Comparison of ENCODE assay signal across 22 cellular contexts in the genomic region with DNA sequence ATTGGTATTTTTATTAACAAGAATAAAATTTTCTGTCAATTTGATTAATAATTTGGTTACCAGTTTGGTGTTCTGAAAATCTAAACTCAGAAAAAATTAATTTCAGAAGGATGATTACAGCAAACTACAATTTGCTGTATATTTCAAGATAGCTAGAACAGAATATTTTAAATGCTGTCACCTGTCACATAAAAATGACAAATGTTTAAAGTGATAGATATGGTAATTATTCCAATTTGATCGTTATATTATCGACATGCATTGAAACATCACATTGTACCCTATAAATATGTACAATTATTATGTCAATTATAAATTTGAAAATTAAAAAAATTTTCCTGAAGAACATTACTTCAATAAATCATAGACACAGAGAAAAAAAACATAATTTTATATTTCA. TPM values are rescaled to one million over a fixed set of nuclear protein-coding genes. Genes with fewer than 3 reads are reported as not detected.
A peak's percentile ranks its signal among the peaks of the same experiment; 100 is the strongest.
DNase-seq lines count a peak whose midpoint lies in the region; ATAC-seq, FAIRE-seq and TF ChIP-seq lines count a peak whose summit lies in the region.
"Had no signal": no experiment of that assay in that cellular context is flagged by ENCODE, and none has a peak within 500 bp of the region (broad histone marks: within the 10 kb centered on the region; RNA-seq: fewer than 3 reads in every experiment).

No MANE protein-coding gene starts in this region.

- H3K4me3 ChIP-seq in neural cell (ENCODE audit: low read length) = no peak overlapping the region
- H3K4me3 ChIP-seq: A549; BLaER1 treated with 17β-estradiol and CSF1 and Interleukin-3, amounts not matched to agents 10 nM and 100 nM had no signal

- no peaks in the 10 kb centered on the region for H3K27me3 ChIP-seq in neural cell (ENCODE audit: insufficient read depth, low read depth, low read length)
- H3K27me3 ChIP-seq: BLaER1 treated with 17β-estradiol and CSF1 and Interleukin-3, amounts not matched to agents 10 nM and 100 nM had no signal

- no peaks in the 10 kb centered on the region for H3K36me3 Mint-ChIP-seq in WTC11
- H3K36me3 Mint-ChIP-seq: CD8-positive, alpha-beta T cell had no signal

- H3K4me1 Mint-ChIP-seq in WTC11 = no peaks in the 10 kb centered on the region
- H3K4me1 Mint-ChIP-seq: B cell had no signal

- H3K4me3 Mint-ChIP-seq in WTC11 = no peak overlapping the region
- H3K4me3 Mint-ChIP-seq: B cell; CD4-positive, alpha-beta T cell; CD8-positive, alpha-beta T cell had no signal

- H3K4me2 ChIP-seq in neural cell (ENCODE audit: low read length) = no peak overlapping the region
- H3K4me2 ChIP-seq: A549; BLaER1 treated with 17β-estradiol and CSF1 and Interleukin-3, amounts not matched to agents 10 nM and 100 nM had no signal

- H3K36me3 ChIP-seq in neural cell (ENCODE audit: insufficient read depth, low read length) = no peaks in the 10 kb centered on the region
- H3K36me3 ChIP-seq: BLaER1 treated with 17β-estradiol and CSF1 and Interleukin-3, amounts not matched to agents 10 nM and 100 nM had no signal

- H2AFZ ChIP-seq in neural cell (ENCODE audit: low read depth, low read length) = no peak overlapping the region

- no peak overlapping the region for H3K9ac ChIP-seq in neural cell (ENCODE audit: low read length)
- H3K9ac ChIP-seq: BLaER1 treated with 17β-estradiol and CSF1 and Interleukin-3, amounts not matched to agents 10 nM and 100 nM had no signal

- CTCF ChIA-PET in HEK293T (lab: Yijun Ruan, JAX) (no interaction called here), WTC11 (lab: Charles Lee) (no interaction called here)

- no peak overlapping the region for H3K27ac ChIP-seq in neural cell (ENCODE audit: low read length)
- H3K27ac ChIP-seq: 22Rv1; A549; BLaER1 treated with 17β-estradiol and CSF1 and Interleukin-3, amounts not matched to agents 10 nM and 100 nM; C4-2B had no signal

- ATAC-seq in WTC11 (no peak), HG02938 (IDR thresholded peaks at IDR 0.05; ENCODE audit: unreplicated experiment) (no peak)
- ATAC-seq: A549; CD8-positive, alpha-beta T cell had no signal

- no peaks in the 10 kb centered on the region for H3K9me2 ChIP-seq in neural cell (ENCODE audit: insufficient read depth, low read length)

- no peaks in the 10 kb centered on the region for H3K27me3 Mint-ChIP-seq in WTC11 (ENCODE audit: low read depth)
- H3K27me3 Mint-ChIP-seq: B cell; CD4-positive, alpha-beta T cell had no signal

- H3K79me2 ChIP-seq in neural cell (replicated peaks; ENCODE audit: insufficient read depth, low read length) = no peaks in the 10 kb centered on the region

- TF ChIP-seq CTCF in neural cell (IDR thresholded peaks at IDR 0.05; ENCODE audit: poor library complexity, severe bottlenecking) = no peak
- no peak for TF ChIP-seq CTCF in WTC11 (IDR thresholded peaks at IDR 0.05)

- no peaks in the 10 kb centered on the region for H3K9me3 Mint-ChIP-seq in WTC11
- H3K9me3 Mint-ChIP-seq: CD4-positive, alpha-beta T cell had no signal

- POLR2A ChIA-PET in HEK293T (lab: Yijun Ruan, JAX) = no interaction called here
- POLR2A ChIA-PET in WTC11 (lab: Charles Lee) = no interaction called here

- TF ChIP-seq EP300 in neural cell (conservative IDR thresholded peaks at IDR 0.05; ENCODE audit: poor library complexity, severe bottlenecking) = peak; percentile 58

- no peaks in the 10 kb centered on the region for H3F3A ChIP-seq in neural cell (ENCODE audit: insufficient read depth, low read length, poor library complexity, severe bottlenecking)

- H3K9me3 ChIP-seq in neural cell (ENCODE audit: low read length) = no peaks in the 10 kb centered on the region
- H3K9me3 ChIP-seq: A549; BLaER1 treated with 17β-estradiol and CSF1 and Interleukin-3, amounts not matched to agents 10 nM and 100 nM; Caco-2 had no signal

- H3K27ac Mint-ChIP-seq in WTC11 = no peak overlapping the region
- H3K27ac Mint-ChIP-seq: B cell; CD4-positive, alpha-beta T cell; CD8-positive, alpha-beta T cell had no signal

- TF ChIP-seq RAD21 in neural cell (conservative IDR thresholded peaks at IDR 0.05) = no peak

- H4K20me1 ChIP-seq in neural cell (ENCODE audit: insufficient read depth) = no peaks in the 10 kb centered on the region
- H4K20me1 ChIP-seq: BLaER1 treated with 17β-estradiol and CSF1 and Interleukin-3, amounts not matched to agents 10 nM and 100 nM had no signal

- FAIRE-seq in frontal cortex (lab: Jason Lieb, UNC) = peak; percentile 63
- FAIRE-seq: A549, D721Med, GM12891, GM19239 had no signal

- DNase-seq in HEK293T (ENCODE audit: extremely low spot score) (no peak), frontal cortex (ENCODE audit: low spot score in 2 of 2) (no peak), WTC11 (ENCODE audit: low spot score) (no peak), HuH-7 (ENCODE audit: low spot score) (no peak)
- DNase-seq: AML-193; Caco-2; Calu3; CD4-positive, alpha-beta T cell; CD8-positive, alpha-beta T cell; DMS79 treated with DMSO at 0.1 percent for 48 hours; GF-D8 had no signal

TF ChIP-seq in HEK293T, 16 proteins besides CTCF, POLR2A, EP300 and RAD21:
- TF ChIP-seq NFRKB (IDR thresholded peaks at IDR 0.05) (no peak), BHLHE40 (IDR thresholded peaks at IDR 0.05; ENCODE audit: borderline replicate concordance) (no peak), CTBP1 (IDR thresholded peaks at IDR 0.05; ENCODE audit: borderline replicate concordance) (no peak), HDGF (IDR thresholded peaks at IDR 0.05; ENCODE audit: borderline replicate concordance) (no peak), SUZ12 (IDR thresholded peaks at IDR 0.05) (no peak), ELF4 (IDR thresholded peaks at IDR 0.05) (no peak), ZNF384 (IDR thresholded peaks at IDR 0.05) (no peak)
- TF ChIP-seq, protein P1, sequence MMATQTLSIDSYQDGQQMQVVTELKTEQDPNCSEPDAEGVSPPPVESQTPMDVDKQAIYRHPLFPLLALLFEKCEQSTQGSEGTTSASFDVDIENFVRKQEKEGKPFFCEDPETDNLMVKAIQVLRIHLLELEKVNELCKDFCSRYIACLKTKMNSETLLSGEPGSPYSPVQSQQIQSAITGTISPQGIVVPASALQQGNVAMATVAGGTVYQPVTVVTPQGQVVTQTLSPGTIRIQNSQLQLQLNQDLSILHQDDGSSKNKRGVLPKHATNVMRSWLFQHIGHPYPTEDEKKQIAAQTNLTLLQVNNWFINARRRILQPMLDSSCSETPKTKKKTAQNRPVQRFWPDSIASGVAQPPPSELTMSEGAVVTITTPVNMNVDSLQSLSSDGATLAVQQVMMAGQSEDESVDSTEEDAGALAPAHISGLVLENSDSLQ (IDR thresholded peaks at IDR 0.05) = peak; percentile 82
TF ChIP-seq in HEK293T: peak in this region for 1.

TF ChIP-seq in neural cell, 6 proteins besides CTCF, POLR2A, EP300 and RAD21 (continues in another document):
- TF ChIP-seq POLR2AphosphoS5 (IDR thresholded peaks at IDR 0.05) = no peak
- no peak for TF ChIP-seq EZH2 (IDR thresholded peaks at IDR 0.05; ENCODE audit: borderline replicate concordance, insufficient read depth, low read length, poor library complexity, severe bottlenecking)
- no peak for TF ChIP-seq SMC3 (conservative IDR thresholded peaks at IDR 0.05; ENCODE audit: poor library complexity)
- TF ChIP-seq TAF1 (IDR thresholded peaks at IDR 0.05; ENCODE audit: low read depth) = no peak
- TF ChIP-seq MXI1 (conservative IDR thresholded peaks at IDR 0.05; ENCODE audit: poor library complexity, severe bottlenecking) = no peak

TF ChIP-seq in WTC11, 78 proteins besides CTCF, POLR2A, EP300 and RAD21 (continues in another document):
- TF ChIP-seq MXD4 (CRISPR knock-in tag; IDR thresholded peaks at IDR 0.05; ENCODE audit: borderline replicate concordance) (no peak), TEAD4 (CRISPR knock-in tag; IDR thresholded peaks at IDR 0.05) (no peak), JAZF1 (CRISPR knock-in tag; IDR thresholded peaks at IDR 0.05) (no peak), ELF4 (CRISPR knock-in tag; IDR thresholded peaks at IDR 0.05; ENCODE audit: low read depth) (no peak), NFE2L1 (CRISPR knock-in tag; IDR thresholded peaks at IDR 0.05) (no peak), ZNF219 (CRISPR knock-in tag; IDR thresholded peaks at IDR 0.05; ENCODE audit: borderline replicate concordance) (no peak)
- TF ChIP-seq, protein P2, sequence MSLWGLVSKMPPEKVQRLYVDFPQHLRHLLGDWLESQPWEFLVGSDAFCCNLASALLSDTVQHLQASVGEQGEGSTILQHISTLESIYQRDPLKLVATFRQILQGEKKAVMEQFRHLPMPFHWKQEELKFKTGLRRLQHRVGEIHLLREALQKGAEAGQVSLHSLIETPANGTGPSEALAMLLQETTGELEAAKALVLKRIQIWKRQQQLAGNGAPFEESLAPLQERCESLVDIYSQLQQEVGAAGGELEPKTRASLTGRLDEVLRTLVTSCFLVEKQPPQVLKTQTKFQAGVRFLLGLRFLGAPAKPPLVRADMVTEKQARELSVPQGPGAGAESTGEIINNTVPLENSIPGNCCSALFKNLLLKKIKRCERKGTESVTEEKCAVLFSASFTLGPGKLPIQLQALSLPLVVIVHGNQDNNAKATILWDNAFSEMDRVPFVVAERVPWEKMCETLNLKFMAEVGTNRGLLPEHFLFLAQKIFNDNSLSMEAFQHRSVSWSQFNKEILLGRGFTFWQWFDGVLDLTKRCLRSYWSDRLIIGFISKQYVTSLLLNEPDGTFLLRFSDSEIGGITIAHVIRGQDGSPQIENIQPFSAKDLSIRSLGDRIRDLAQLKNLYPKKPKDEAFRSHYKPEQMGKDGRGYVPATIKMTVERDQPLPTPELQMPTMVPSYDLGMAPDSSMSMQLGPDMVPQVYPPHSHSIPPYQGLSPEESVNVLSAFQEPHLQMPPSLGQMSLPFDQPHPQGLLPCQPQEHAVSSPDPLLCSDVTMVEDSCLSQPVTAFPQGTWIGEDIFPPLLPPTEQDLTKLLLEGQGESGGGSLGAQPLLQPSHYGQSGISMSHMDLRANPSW (CRISPR knock-in tag; conservative IDR thresholded peaks at IDR 0.05; ENCODE audit: low read depth) = no peak
- TF ChIP-seq, protein P3, sequence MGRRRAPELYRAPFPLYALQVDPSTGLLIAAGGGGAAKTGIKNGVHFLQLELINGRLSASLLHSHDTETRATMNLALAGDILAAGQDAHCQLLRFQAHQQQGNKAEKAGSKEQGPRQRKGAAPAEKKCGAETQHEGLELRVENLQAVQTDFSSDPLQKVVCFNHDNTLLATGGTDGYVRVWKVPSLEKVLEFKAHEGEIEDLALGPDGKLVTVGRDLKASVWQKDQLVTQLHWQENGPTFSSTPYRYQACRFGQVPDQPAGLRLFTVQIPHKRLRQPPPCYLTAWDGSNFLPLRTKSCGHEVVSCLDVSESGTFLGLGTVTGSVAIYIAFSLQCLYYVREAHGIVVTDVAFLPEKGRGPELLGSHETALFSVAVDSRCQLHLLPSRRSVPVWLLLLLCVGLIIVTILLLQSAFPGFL (CRISPR knock-in tag; IDR thresholded peaks at IDR 0.05; ENCODE audit: borderline replicate concordance) = no peak

RNA-seq across cellular contexts. Expression of a gene that starts 56.9 kb away (rescaled TPM):
- total RNA-seq in frontal cortex (29.3 TPM), WTC11 (2021) (3.4 to 4.0 TPM (median 3.7 TPM) in 3 replicates)
- 4.2 and 4.3 TPM in 2 replicates for polyA plus RNA-seq in neural cell
- 10.7 and 13.1 TPM in 2 replicates for polyA minus RNA-seq in neural cell
- total RNA-seq: B cell; Caco-2; Calu3; CD8-positive, alpha-beta T cell had no signal
- polyA plus RNA-seq: BJ had no signal
